Comparison of ENCODE assay signal across 29 cellular contexts in the genomic region with DNA sequence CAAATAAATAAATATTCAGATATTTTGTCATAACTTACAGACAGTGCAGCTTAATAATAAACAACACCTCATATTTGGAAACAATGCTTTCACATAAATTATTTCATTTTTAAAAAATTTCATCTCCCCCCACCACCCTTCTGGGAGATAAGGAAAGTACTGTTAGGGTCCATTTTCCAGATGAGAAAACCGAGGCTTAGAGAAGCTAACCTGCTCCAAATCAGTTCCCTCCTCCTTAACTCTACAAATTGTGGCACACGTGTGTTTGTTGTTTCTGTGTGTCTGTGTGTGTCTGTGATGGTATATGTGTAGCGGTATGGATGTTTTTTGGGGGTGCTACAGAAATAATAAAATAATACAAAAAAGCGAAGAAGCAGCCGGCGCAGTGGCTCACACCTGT.
"Had no signal": no experiment of that assay in that cellular context is flagged by ENCODE, and none has a peak within 500 bp of the region (broad histone marks: within the 10 kb centered on the region; RNA-seq: fewer than 3 reads in every experiment).

No MANE protein-coding gene starts in this region.

- H3K27ac ChIP-seq: brain microvascular endothelial cell, coronary artery had no signal

- ATAC-seq: activated CD4-positive, alpha-beta T cell treated with anti-CD3 and anti-CD28 coated beads for 36 hours; activated CD8-positive, alpha-beta memory T cell treated with anti-CD3 and anti-CD28 coated beads, Interleukin-2, amount 10 ng/mL, durations not matched to agents 7 days and 5 days; activated CD8-positive, alpha-beta T cell treated with anti-CD3 and anti-CD28 coated beads, Interleukin-2, amount 10 ng/mL, durations not matched to agents 7 days and 5 days; activated naive CD4-positive, alpha-beta T cell treated with anti-CD3 and anti-CD28 coated beads, Interleukin-2, amount 50 U/mL, for 72 hours; activated T-cell treated with anti-CD3 and anti-CD28 coated beads, Interleukin-2, amount 50 U/mL, for 72 hours; esophagus mucosa; T-helper 17 cell had no signal

- H3K4me3 ChIP-seq: coronary artery, dorsolateral prefrontal cortex had no signal

- FAIRE-seq: astrocyte, bronchial epithelial cell, frontal cortex had no signal

- DNase-seq: activated CD4-positive, alpha-beta memory T cell treated with anti-CD3 and anti-CD28 coated beads for 36 hours; activated CD4-positive, alpha-beta T cell treated with anti-CD3 and anti-CD28 coated beads for 36 hours; activated CD4-positive, alpha-beta T cell treated with anti-CD3 and anti-CD28 coated beads, Interleukin-2, amount 10 ng/mL, durations not matched to agents 24 days and 14 days; activated CD4-positive, CD25-positive, alpha-beta regulatory T cell; activated CD4-positive, CD25-positive, alpha-beta regulatory T cell treated with anti-CD3 and anti-CD28 coated beads, Interleukin-2, amount 50 U/mL, for 72 hours; activated CD8-positive, alpha-beta memory T cell treated with anti-CD3 and anti-CD28 coated beads, Interleukin-2, amount 10 ng/mL, durations not matched to agents 7 days and 5 days; activated CD8-positive, alpha-beta memory T cell treated with anti-CD3 and anti-CD28 coated beads, Interleukin-2, amount 50 U/mL, for 4 hours; activated CD8-positive, alpha-beta T cell treated with anti-CD3 and anti-CD28 coated beads, Interleukin-2, amount 10 ng/mL, durations not matched to agents 7 days and 5 days; activated gamma-delta T cell; activated naive CD4-positive, alpha-beta T cell; activated naive CD4-positive, alpha-beta T cell treated with anti-CD3 and anti-CD28 coated beads, Interleukin-2, amount 10 ng/mL, durations not matched to agents 7 days and 5 days; activated naive CD8-positive, alpha-beta T cell treated with anti-CD3 and anti-CD28 coated beads, Interleukin-2, amount 10 ng/mL, durations not matched to agents 7 days and 5 days; activated T-cell treated with anti-CD3 and anti-CD28 coated beads, Interleukin-2, amount 50 U/mL, for 1 hour; activated T-cell treated with anti-CD3 and anti-CD28 coated beads, Interleukin-2, amount 50 U/mL, for 72 hours; brain microvascular endothelial cell; dorsolateral prefrontal cortex; effector memory CD4-positive, alpha-beta T cell; endodermal cell; foreskin fibroblast; head of caudate nucleus; T-helper 1 cell; T-helper 17 cell; T1000 had no signal

- H3K27me3 ChIP-seq: brain microvascular endothelial cell, dorsolateral prefrontal cortex had no signal
